Comparison of ENCODE assay signal across 20 cellular contexts in genomic region chr14:33774866-33775519, GRCh38.
A peak's percentile ranks its signal among the peaks of the same experiment; 100 is the strongest.
DNase-seq lines count a peak whose midpoint lies in the region; ATAC-seq, FAIRE-seq and TF ChIP-seq lines count a peak whose summit lies in the region.
"Had no signal": no experiment of that assay in that cellular context is flagged by ENCODE, and none has a peak within 500 bp of the region (broad histone marks: within the 10 kb centered on the region; RNA-seq: fewer than 3 reads in every experiment).

No MANE protein-coding gene starts in this region.

- H3K9me3 ChIP-seq in PC-3 (ENCODE audit: low read length), result no peaks in the 10 kb centered on the region
- H3K9me3 ChIP-seq in fibroblast of lung (ENCODE audit: control insufficient read depth, insufficient read depth, low read depth, low read length), result no peaks in the 10 kb centered on the region
- H3K9me3 ChIP-seq: SJSA1 had no signal

- H3K27ac Mint-ChIP-seq in neural crest cell (ENCODE audit: unreplicated experiment), result peak overlapping the region; percentile 62
- H3K27ac Mint-ChIP-seq: B cell; CD4-positive, CD25-positive, alpha-beta regulatory T cell had no signal

- BruUV-seq in PC-3 (replicated peaks; lab: Mats Ljungman, UMichigan), result no TSS peak

- ATAC-seq in PC-3, result peak; percentile 43
- ATAC-seq in esophagus mucosa, result no peak
- ATAC-seq: HCT116, Panc1 had no signal

- no peak for FAIRE-seq in frontal cortex (lab: Jason Lieb, UNC)
- FAIRE-seq: GM12891, GM19239 had no signal

- H3K79me2 ChIP-seq in PC-3 (ENCODE audit: low read length), result no peaks in the 10 kb centered on the region
- no peaks in the 10 kb centered on the region for H3K79me2 ChIP-seq in fibroblast of lung (ENCODE audit: control insufficient read depth, insufficient read depth, low read length)

- CTCF ChIA-PET in PC-3 (lab: Charles Lee), result no interaction called here

- intact Hi-C loops in PC-3 (cut with micrococcal nuclease), result no loop called here

- H3K4me3 ChIP-seq in PC-3 (ENCODE audit: low read length), result no peak overlapping the region
- no peak overlapping the region for H3K4me3 ChIP-seq in fibroblast of lung (replicated peaks in 1 of 4; ENCODE audit: control extremely low read depth in 1 of 4, insufficient read depth in 1 of 4, low read depth in 3 of 4, low read length in 4 of 4)
- H3K4me3 ChIP-seq: SJSA1 had no signal

- POLR2A ChIA-PET in PC-3 (lab: Charles Lee; ENCODE audit: unreplicated experiment), result no interaction called here

- H2AFZ ChIP-seq in PC-3 (ENCODE audit: low read length), result no peak overlapping the region
- H2AFZ ChIP-seq in fibroblast of lung (ENCODE audit: low read length), result no peak overlapping the region

- no peaks in the 10 kb centered on the region for H4K20me1 ChIP-seq in PC-3 (ENCODE audit: low read length)
- no peaks in the 10 kb centered on the region for H4K20me1 ChIP-seq in fibroblast of lung (ENCODE audit: control insufficient read depth, extremely low read depth, insufficient read depth, low read length)

- H3K9ac ChIP-seq in PC-3 (ENCODE audit: low read length) (no peak overlapping the region), fibroblast of lung (ENCODE audit: insufficient read depth, low read length) (no peak overlapping the region)

- H3K27me3 ChIP-seq in PC-3 (ENCODE audit: low read length) (no peaks in the 10 kb centered on the region), fibroblast of lung (ENCODE audit: control insufficient read depth, insufficient read depth, low read length) (no peaks in the 10 kb centered on the region)
- H3K27me3 ChIP-seq: SJSA1 had no signal

- H3K4me1 ChIP-seq in PC-3 (ENCODE audit: insufficient read depth, low read length) (peaks cover 26% of the 10 kb centered on the region), fibroblast of lung (ENCODE audit: control insufficient read depth, extremely low read depth, insufficient read depth, low read length) (no peaks in the 10 kb centered on the region)

- no peaks in the 10 kb centered on the region for H3F3A ChIP-seq in PC-3 (ENCODE audit: low read length, unreplicated experiment)

- DNase-seq in EH (ENCODE audit: low read depth), result peak; percentile 25
- peak; percentile 49 for DNase-seq in PC-3
- peak; percentile 18 to 47 for DNase-seq in fibroblast of lung (ENCODE audit: low read depth in 2 of 2)
- DNase-seq in neural crest cell (ENCODE audit: low read depth, low spot score), result no peak
- no peak for DNase-seq in NCI-H1105 treated with DMSO at 0.1 percent for 48 hours (lab: John Stamatoyannopoulos, UW)
- DNase-seq in effector CD4-positive, alpha-beta T cell, result no peak
- DNase-seq in frontal cortex (ENCODE audit: low spot score in 2 of 2), result no peak
- DNase-seq: CD4-positive, CD25-positive, alpha-beta regulatory T cell; EL; GOT3; NCI-H1436; NCI-H1930; NCI-H226 had no signal

- no peaks in the 10 kb centered on the region for H3K9me3 Mint-ChIP-seq in neural crest cell
- H3K9me3 Mint-ChIP-seq: CD4-positive, CD25-positive, alpha-beta regulatory T cell had no signal

- no peaks in the 10 kb centered on the region for H3K9me2 ChIP-seq in PC-3 (replicated peaks; ENCODE audit: low read length)

- TF ChIP-seq CTCF in PC-3 (conservative IDR thresholded peaks at IDR 0.05; ENCODE audit: low read depth, low read length) (no peak), fibroblast of lung (conservative IDR thresholded peaks at IDR 0.05 in 1 of 2, IDR thresholded peaks at IDR 0.05 in 1 of 2; ENCODE audit: low read depth in 1 of 2, low read length in 2 of 2) (no peak), neural crest cell (conservative IDR thresholded peaks at IDR 0.05) (no peak)

- peaks cover 70% of the 10 kb centered on the region for H3K4me1 Mint-ChIP-seq in neural crest cell
- H3K4me1 Mint-ChIP-seq: B cell; CD4-positive, CD25-positive, alpha-beta regulatory T cell had no signal

- H3K36me3 ChIP-seq in PC-3 (ENCODE audit: low read depth, low read length), result no peaks in the 10 kb centered on the region
- no peaks in the 10 kb centered on the region for H3K36me3 ChIP-seq in fibroblast of lung (ENCODE audit: control insufficient read depth, insufficient read depth, low read length)
- H3K36me3 ChIP-seq: SJSA1 had no signal

- H3K4me2 ChIP-seq in PC-3 (ENCODE audit: low read length) (no peak overlapping the region), fibroblast of lung (ENCODE audit: extremely low read depth, insufficient read depth, low read length) (no peak overlapping the region)

- H3K27ac ChIP-seq in PC-3 (ENCODE audit: low read length) (no peak overlapping the region), fibroblast of lung (ENCODE audit: insufficient read depth, low read length) (no peak overlapping the region)
- H3K27ac ChIP-seq: SJSA1 had no signal

- H3K4me3 Mint-ChIP-seq in neural crest cell, result no peak overlapping the region
- H3K4me3 Mint-ChIP-seq: B cell; CD4-positive, CD25-positive, alpha-beta regulatory T cell had no signal

- peaks cover 12% of the 10 kb centered on the region for H3K36me3 Mint-ChIP-seq in neural crest cell (ENCODE audit: low read depth)
- H3K36me3 Mint-ChIP-seq: CD4-positive, CD25-positive, alpha-beta regulatory T cell had no signal

- no peaks in the 10 kb centered on the region for H3K27me3 Mint-ChIP-seq in neural crest cell (ENCODE audit: low read depth)
- H3K27me3 Mint-ChIP-seq: B cell; CD4-positive, CD25-positive, alpha-beta regulatory T cell had no signal

Comparison
In these comparisons a context has a peak if more than half of its experiments do, and no peak if none do; other contexts are left out.
1. DNase-seq: peak in EH (single experiment), PC-3 (single experiment) and fibroblast of lung (2 of 2); none in neural crest cell (single experiment), NCI-H1105 treated with DMSO at 0.1 percent for 48 hours (single experiment), effector CD4-positive, alpha-beta T cell (single experiment) and frontal cortex (0 of 2).